Comparison of ENCODE assay signal across 2 cellular contexts in the genomic region with DNA sequence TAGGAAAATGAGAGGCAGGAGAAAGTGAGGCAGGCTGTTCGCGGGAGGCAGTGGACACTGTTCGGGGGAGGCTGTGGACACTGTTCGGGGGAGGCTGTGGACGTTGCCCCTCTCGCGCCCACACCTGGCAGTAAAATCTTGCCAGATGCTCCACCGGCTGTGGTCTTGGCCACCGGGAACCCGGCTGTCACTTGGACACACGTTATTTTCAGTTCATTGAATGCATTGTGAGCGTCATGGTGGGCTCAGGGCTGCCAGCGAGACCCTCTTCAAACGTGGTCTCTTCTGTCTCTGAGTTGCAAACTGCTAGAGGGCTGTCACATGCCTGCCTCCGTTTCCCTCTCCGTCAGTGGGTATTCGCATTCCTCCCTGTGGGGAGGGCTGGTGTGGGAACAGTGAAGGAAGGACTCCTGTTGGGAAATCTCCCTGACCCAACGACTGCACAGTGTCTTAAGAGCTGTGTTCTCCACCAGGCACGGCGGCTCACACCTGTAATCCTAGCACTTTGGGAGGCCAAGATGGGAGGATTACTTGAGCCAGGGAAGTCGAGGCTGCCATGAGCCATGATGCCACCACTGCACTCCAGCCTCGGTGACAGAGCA.
TF ChIP-seq lines count a peak whose summit lies in the region.

No MANE protein-coding gene starts in this region.

TF ChIP-seq in SK-N-SH, 30 proteins besides CTCF, POLR2A, EP300 and RAD21:
- TF ChIP-seq SIN3A (IDR thresholded peaks at IDR 0.05; ENCODE audit: borderline replicate concordance, low read depth, low read length) (no peak), RXRA (IDR thresholded peaks at IDR 0.05; ENCODE audit: borderline replicate concordance, low read depth) (no peak), TEAD4 (IDR thresholded peaks at IDR 0.05; ENCODE audit: borderline replicate concordance, insufficient read depth) (no peak)

TF ChIP-seq in SK-N-SH treated with all-trans-retinoic acid at 6 μM for 48 hours, 23 proteins besides CTCF, POLR2A, EP300 and RAD21:
- TF ChIP-seq GLIS3 (CRISPR knock-in tag; IDR thresholded peaks at IDR 0.05) = no peak
